In genomic region chr3:138594150-138594934, GRCh38 we compare ENCODE assay signal across 7 cellular contexts. TPM values are rescaled to one million over a fixed set of nuclear protein-coding genes. Genes with fewer than 3 reads are reported as not detected.
DNase-seq lines count a peak whose midpoint lies in the region; ATAC-seq, FAIRE-seq and TF ChIP-seq lines count a peak whose summit lies in the region.

CEP70 (minus strand) TSS chr3:138594260; CDS start chr3:138572927, 21,333 bp downstream.

- peaks cover 0 to 6% of the 10 kb centered on the region in 2 donors for H3K9me3 ChIP-seq in kidney (ENCODE audit: control insufficient read depth in 1 of 2, low read length in 2 of 2)

- no peaks in the 10 kb centered on the region for H3K36me3 ChIP-seq in kidney (ENCODE audit: control insufficient read depth in 1 of 2, insufficient read depth in 2 of 2, low read length in 2 of 2)

- TF ChIP-seq CTCF in kidney (IDR thresholded peaks at IDR 0.05; ENCODE audit: borderline replicate concordance, extremely low read depth, insufficient read depth): peak; percentile 96

- H3K27ac ChIP-seq in caudate nucleus (ENCODE audit: low read depth, low read length) (peak within 1 kb of the TSS; percentile 85), kidney (ENCODE audit: low read depth in 2 of 2, low read length in 2 of 2) (peak within 1 kb of the TSS; percentile 95 to 97)

- peak within 1 kb of the TSS; percentile 95 to 99 for H3K9ac ChIP-seq in kidney (ENCODE audit: low read length in 2 of 2)

- peak; percentile 88 for ATAC-seq in GM18868 (IDR thresholded peaks at IDR 0.05; ENCODE audit: unreplicated experiment)
- peak; percentile 76 for ATAC-seq in HG03097 (IDR thresholded peaks at IDR 0.05; ENCODE audit: low FRiP score, unreplicated experiment)

- DNase-seq in T-helper 2 cell: peak; percentile 78 to 96 (median 88)
- DNase-seq in caudate nucleus (lab: John Stamatoyannopoulos, UW): no peak
- peak; percentile 98 for DNase-seq in kidney
- DNase-seq in stimulated activated CD4-positive, alpha-beta T cell treated with anti-CD3 and anti-CD28 coated beads, Interleukin-1b, Interleukin-23, amount 100 ng/mL, for 24 hours (ENCODE audit: low read depth in 4 of 4, low spot score in 1 of 4): peak; percentile 64 to 80 (median 76)
- DNase-seq in SHP77 (lab: John Stamatoyannopoulos, UW): no peak

- H3K4me3 ChIP-seq in kidney (ENCODE audit: low read length in 2 of 2): peak within 1 kb of the TSS; percentile 92 to 98

- peak; percentile 72 for FAIRE-seq in kidney (lab: Jason Lieb, UNC)

- peaks cover 4 to 5% of the 10 kb centered on the region in 2 donors for H3K4me1 ChIP-seq in kidney (ENCODE audit: control insufficient read depth in 1 of 2, insufficient read depth in 1 of 2, low read depth in 1 of 2, low read length in 2 of 2)

- intact Hi-C loops in kidney (cut with DNase I): loop anchor here (5.0 kb wide), 1 partner anchor 323 kb away; no protein-coding TSS in a partner anchor

RNA-seq across cellular contexts. Expression of gene CEP70, which starts in this region (rescaled TPM):
- 64.3 TPM for total RNA-seq in kidney
- 22.6 TPM for polyA plus RNA-seq in kidney (ENCODE audit: insufficient read depth, low read depth, low replicate concordance)

Comparison
In these comparisons a context has a peak if more than half of its experiments do, and no peak if none do; other contexts are left out.
1. DNase-seq: peak in T-helper 2 cell (5 of 5), kidney (single experiment) and stimulated activated CD4-positive, alpha-beta T cell treated with anti-CD3 and anti-CD28 coated beads, Interleukin-1b, Interleukin-23, amount 100 ng/mL, for 24 hours (4 of 4); none in caudate nucleus (0 of 61) and SHP77 (0 of 2).